In the genomic region with DNA sequence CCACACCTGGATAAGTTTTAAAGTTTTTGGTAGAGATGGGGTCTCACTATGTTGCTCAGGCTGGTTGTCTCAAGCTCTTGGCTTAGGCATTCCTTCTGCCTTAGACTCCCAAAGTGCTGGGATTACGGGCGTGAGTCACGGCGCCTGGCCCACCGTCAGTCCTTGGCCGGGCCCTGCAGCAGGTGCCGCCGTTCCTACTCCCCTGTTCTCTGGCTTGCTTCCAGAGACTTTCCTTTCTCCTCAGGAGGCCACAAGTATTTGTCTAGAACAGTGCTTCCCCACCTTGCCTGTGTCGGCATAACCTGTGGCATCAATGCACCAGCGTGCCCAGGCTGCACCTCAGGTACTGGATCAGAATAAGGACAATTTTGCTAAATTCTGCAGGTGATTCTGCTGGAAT, we compare ENCODE assay signal across 26 cellular contexts. TPM values are rescaled to one million over a fixed set of nuclear protein-coding genes. Genes with fewer than 3 reads are reported as not detected.
DNase-seq lines count a peak whose midpoint lies in the region; FAIRE-seq and TF ChIP-seq lines count a peak whose summit lies in the region.
"Had no signal": no experiment of that assay in that cellular context is flagged by ENCODE, and none has a peak within 500 bp of the region (broad histone marks: within the 10 kb centered on the region; RNA-seq: fewer than 3 reads in every experiment).

No MANE protein-coding gene starts in this region.

- CTCF ChIA-PET in MCF 10A (lab: Yijun Ruan, JAX) = interaction anchor here (1.4 to 2.2 kb wide), 2 partner anchors 191 to 200 kb away, joined by 3 to 12 read pairs; no protein-coding TSS in a partner anchor
- CTCF ChIA-PET in mammary epithelial cell (lab: Charles Lee; ENCODE audit: low non-redundant PET) = no interaction called here

- FAIRE-seq in urothelium cell line (lab: Jason Lieb, UNC) = peak; percentile 97
- FAIRE-seq: A204.1, G401.6, GM12892, GM18507, RCC 7860 had no signal

- H2AFZ ChIP-seq in mammary epithelial cell (ENCODE audit: low read depth, low read length) = no peak overlapping the region

- H3K9me3 Mint-ChIP-seq in MCF 10A (ENCODE audit: unreplicated experiment) = no peaks in the 10 kb centered on the region
- H3K9me3 Mint-ChIP-seq: CD4-positive, alpha-beta T cell had no signal

- H3K36me3 ChIP-seq in mammary epithelial cell (ENCODE audit: insufficient read depth, low read length) = no peaks in the 10 kb centered on the region

- in situ Hi-C loops in mammary epithelial cell (cut with MboI; ENCODE audit: low sequenced_read_pairs in 2 of 2) = loop anchor here (10.0 to 25.0 kb wide), 2 partner anchors 200 to 372 kb away; no protein-coding TSS in a partner anchor

- H3K9me3 ChIP-seq in mammary epithelial cell (replicated peaks; ENCODE audit: insufficient read depth, low read length) = no peaks in the 10 kb centered on the region
- H3K9me3 ChIP-seq: Caco-2 had no signal

- H3K36me3 Mint-ChIP-seq in MCF 10A (ENCODE audit: insufficient read depth, unreplicated experiment) = no peaks in the 10 kb centered on the region

- H4K20me1 ChIP-seq in mammary epithelial cell (ENCODE audit: insufficient read depth, low read length) = no peaks in the 10 kb centered on the region

- no TSS peak for BruUV-seq in MCF 10A (replicated peaks; lab: Mats Ljungman, UMichigan)
- no TSS peak for BruUV-seq in mammary epithelial cell (replicated peaks; lab: Mats Ljungman, UMichigan)

- H3K27me3 ChIP-seq in mammary epithelial cell (ENCODE audit: insufficient read depth, low read length) = no peaks in the 10 kb centered on the region

- dilution Hi-C loops in mammary epithelial cell (cut with HindIII; ENCODE audit: low sequenced_read_pairs) = no loop called here

- H3K27ac ChIP-seq in mammary epithelial cell (ENCODE audit: insufficient read depth, low read depth, low read length) = no peak overlapping the region

- WGBS in mammary epithelial cell (ENCODE audit: low coverage, missing lambda C conversion rate) = 64% methylated on average over 10 of the region's 10 CpGs

- no peak for TF ChIP-seq CTCF in MCF 10A (IDR thresholded peaks at IDR 0.05; ENCODE audit: unreplicated experiment)
- no peak for TF ChIP-seq CTCF in mammary epithelial cell (conservative IDR thresholded peaks at IDR 0.05 in 1 of 2, IDR thresholded peaks at IDR 0.05 in 1 of 2; ENCODE audit: extremely low read depth in 1 of 2, insufficient read depth in 1 of 2, low read depth in 1 of 2, low read length in 2 of 2)

- H3K9ac ChIP-seq in mammary epithelial cell (ENCODE audit: insufficient read depth, low read length) = no peak overlapping the region

- H3K79me2 ChIP-seq in mammary epithelial cell (ENCODE audit: insufficient read depth, low read length) = no peaks in the 10 kb centered on the region

- H3K27ac Mint-ChIP-seq in MCF 10A (ENCODE audit: low read depth, unreplicated experiment) = no peak overlapping the region
- H3K27ac Mint-ChIP-seq: B cell; CD4-positive, alpha-beta T cell had no signal

- H3K27me3 Mint-ChIP-seq in MCF 10A (ENCODE audit: insufficient read depth, unreplicated experiment) = no peaks in the 10 kb centered on the region

- H3K4me2 ChIP-seq in mammary epithelial cell (ENCODE audit: insufficient read depth, low read depth, low read length) = no peak overlapping the region

- intact Hi-C loops in MCF 10A (cut with micrococcal nuclease) = no loop called here
- intact Hi-C loops in mammary epithelial cell (cut with micrococcal nuclease) = no loop called here

- POLR2A ChIA-PET in MCF 10A (lab: Yijun Ruan, JAX) = no interaction called here

- DNase-seq in MCF 10A (ENCODE audit: unreplicated experiment) = peak; percentile 50
- no peak for DNase-seq in mammary epithelial cell
- DNase-seq in NCI-H1105 treated with DMSO at 0.1 percent for 48 hours (lab: John Stamatoyannopoulos, UW) = peak; percentile 14
- DNase-seq in amniotic epithelial cell (ENCODE audit: low read depth) = peak; percentile 22
- DNase-seq in urothelium cell line (ENCODE audit: low spot score) = peak; percentile 91
- no peak for DNase-seq in foreskin melanocyte
- no peak for DNase-seq in AML-193 (lab: John Stamatoyannopoulos, UW)
- DNase-seq in stimulated activated CD4-positive, alpha-beta T cell treated with anti-CD3 and anti-CD28 coated beads, Interleukin-12 subunit alpha, Interleukin-12 subunit beta, amount 100 ng/mL, for 4 hours = no peak
- DNase-seq: Caco-2; CD4-positive, alpha-beta T cell; GOT3; Kasumi-1; MM.1S; NCI-H1048; NCI-H1436 treated with DMSO at 0.1 percent for 48 hours; NCI-H2029 treated with DMSO at 0.1 percent for 48 hours; NCI-H510A treated with DMSO at 0.1 percent for 48 hours; NCI-H774; OCI-M1; Right ventricle myocardium superior had no signal

- H3K4me1 Mint-ChIP-seq in MCF 10A (ENCODE audit: insufficient read depth, unreplicated experiment) = peaks cover 10% of the 10 kb centered on the region

- no peak overlapping the region for H3K4me3 Mint-ChIP-seq in MCF 10A (ENCODE audit: unreplicated experiment)
- H3K4me3 Mint-ChIP-seq: B cell; CD4-positive, alpha-beta T cell had no signal

- H3K4me1 ChIP-seq in mammary epithelial cell (ENCODE audit: insufficient read depth, low read length) = peaks cover 20% of the 10 kb centered on the region

- H3K4me3 ChIP-seq in mammary epithelial cell (replicated peaks in 1 of 3; ENCODE audit: insufficient read depth in 1 of 3, low read depth in 2 of 3, low read length in 3 of 3) = no peak overlapping the region

RNA-seq across cellular contexts. Expression of a gene that starts 3.0 kb away (rescaled TPM):
- 1.3 and 1.7 TPM in 2 replicates for total RNA-seq in MCF 10A (2022)
- 1 to 10 TPM in 1 of 2 donors, under 1 TPM in 1; 0.89 to 1.3 TPM for total RNA-seq in mammary epithelial cell
- 1.8 TPM for polyA plus RNA-seq in mammary epithelial cell
- polyA minus RNA-seq in mammary epithelial cell = 3.5 TPM
- total RNA-seq: Right ventricle myocardium superior had no signal

Comparison
In these comparisons a context has a peak if more than half of its experiments do, and no peak if none do; other contexts are left out.
1. DNase-seq: peak in MCF 10A (single experiment), NCI-H1105 treated with DMSO at 0.1 percent for 48 hours (single experiment), amniotic epithelial cell (single experiment) and urothelium cell line (single experiment); none in mammary epithelial cell (single experiment), foreskin melanocyte (single experiment), AML-193 (0 of 2) and stimulated activated CD4-positive, alpha-beta T cell treated with anti-CD3 and anti-CD28 coated beads, Interleukin-12 subunit alpha, Interleukin-12 subunit beta, amount 100 ng/mL, for 4 hours (single experiment).